11 cellular contexts compared by ENCODE assay signal in the genomic region with DNA sequence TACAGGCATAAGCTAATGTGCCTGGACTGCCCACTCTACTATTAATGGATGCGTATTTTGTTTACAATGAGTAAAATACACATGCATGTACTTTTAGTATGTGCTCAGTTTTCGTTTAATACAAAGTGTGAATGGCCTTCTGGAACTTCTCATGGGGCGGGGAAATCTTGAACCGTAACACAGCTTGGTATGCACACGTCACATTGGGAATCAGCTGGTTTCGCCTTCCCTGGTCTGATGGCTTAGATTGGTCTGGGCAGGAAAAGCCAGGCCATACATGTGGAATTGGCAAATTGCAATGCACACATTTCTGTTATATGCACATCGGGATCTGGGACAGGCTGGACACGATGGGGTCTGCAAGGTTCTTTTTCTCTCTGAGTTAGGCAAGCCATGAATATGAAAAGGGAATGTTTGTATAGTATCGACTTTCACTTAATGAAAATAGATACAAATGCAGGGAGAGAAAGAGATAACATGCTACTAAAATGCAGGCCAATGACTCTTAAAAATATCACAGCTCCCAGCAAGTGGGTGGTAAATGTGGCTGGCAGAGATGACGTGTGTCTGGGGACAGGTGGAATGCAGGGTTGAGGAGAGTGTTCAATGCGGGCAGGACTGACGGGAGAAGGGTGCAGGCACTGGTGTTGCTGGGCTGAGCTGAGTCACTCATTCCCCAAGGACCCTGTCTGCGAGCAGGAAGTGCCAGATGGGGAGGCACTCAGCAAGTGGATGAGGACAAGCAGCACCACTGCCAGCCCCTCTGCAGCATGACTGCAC.
A peak's percentile ranks its signal among the peaks of the same experiment; 100 is the strongest.
DNase-seq lines count a peak whose midpoint lies in the region; ATAC-seq and TF ChIP-seq lines count a peak whose summit lies in the region.
"Had no signal": no experiment of that assay in that cellular context is flagged by ENCODE, and none has a peak within 500 bp of the region (broad histone marks: within the 10 kb centered on the region; RNA-seq: fewer than 3 reads in every experiment).

No MANE protein-coding gene starts in this region.

- H3K27ac Mint-ChIP-seq in HFFc6: no peak overlapping the region
- H3K27ac Mint-ChIP-seq: activated CD4-positive, alpha-beta T cell treated with anti-CD3 and anti-CD28 coated beads, Interleukin-2, amount 10 ng/mL, durations not matched to agents 24 days and 14 days had no signal

- H3K9ac ChIP-seq in skeletal muscle satellite cell (ENCODE audit: low read depth, low read length): no peak overlapping the region

- H3K9me3 ChIP-seq in HEK293 (ENCODE audit: control insufficient read depth, insufficient read depth, low read depth, low read length) (no peaks in the 10 kb centered on the region), skeletal muscle satellite cell (replicated peaks; ENCODE audit: low read length) (no peaks in the 10 kb centered on the region)
- H3K9me3 ChIP-seq: adrenal gland, neutrophil had no signal

- no peak for TF ChIP-seq CTCF in HEK293 (tag by site-specific recombination; IDR thresholded peaks at IDR 0.05)
- TF ChIP-seq CTCF in foreskin keratinocyte (conservative IDR thresholded peaks at IDR 0.05): no peak
- TF ChIP-seq CTCF in HFFc6 (IDR thresholded peaks at IDR 0.05): no peak

- ATAC-seq in foreskin keratinocyte: peak; percentile 27

- POLR2A ChIA-PET in HEK293 (lab: Yijun Ruan, JAX): interaction anchor here (1.1 kb wide), 1 partner anchor 18 kb away, joined by 3 read pairs; no protein-coding TSS in a partner anchor

- no peak overlapping the region for H3K4me3 Mint-ChIP-seq in HFFc6
- H3K4me3 Mint-ChIP-seq: activated CD4-positive, alpha-beta T cell treated with anti-CD3 and anti-CD28 coated beads, Interleukin-2, amount 10 ng/mL, durations not matched to agents 24 days and 14 days had no signal

- H3K4me1 Mint-ChIP-seq in HFFc6 (ENCODE audit: low read depth): peaks cover 27% of the 10 kb centered on the region
- H3K4me1 Mint-ChIP-seq: activated CD4-positive, alpha-beta T cell treated with anti-CD3 and anti-CD28 coated beads, Interleukin-2, amount 10 ng/mL, durations not matched to agents 24 days and 14 days had no signal

- DNase-seq in NCI-H524 treated with DMSO at 0.1 percent for 48 hours (lab: John Stamatoyannopoulos, UW) (peak; percentile 95), foreskin keratinocyte (no peak), cerebellum (ENCODE audit: low spot score) (no peak), caudate nucleus (lab: John Stamatoyannopoulos, UW) (no peak), iPS-NIHi7 (ENCODE audit: extremely low spot score) (no peak), HFFc6 (no peak)
- DNase-seq: activated CD4-positive, alpha-beta T cell treated with anti-CD3 and anti-CD28 coated beads, Interleukin-2, amount 10 ng/mL, durations not matched to agents 24 days and 14 days had no signal

- peak overlapping the region; percentile 15 for H3K4me2 ChIP-seq in skeletal muscle satellite cell (ENCODE audit: low read length)

- CTCF ChIA-PET in HEK293 (lab: Yijun Ruan, JAX): no interaction called here

- H3K4me3 ChIP-seq in HEK293 (ENCODE audit: low read depth, low read length) (no peak overlapping the region), skeletal muscle satellite cell (ENCODE audit: low read length) (no peak overlapping the region)
- H3K4me3 ChIP-seq: adrenal gland had no signal

- H3K36me3 Mint-ChIP-seq in HFFc6 (ENCODE audit: low read depth): no peaks in the 10 kb centered on the region

- H3K36me3 ChIP-seq in HEK293 (ENCODE audit: control insufficient read depth in 2 of 2, insufficient read depth in 1 of 2, low read length in 2 of 2) (no peaks in the 10 kb centered on the region), skeletal muscle satellite cell (ENCODE audit: insufficient read depth, low read length) (no peaks in the 10 kb centered on the region)
- H3K36me3 ChIP-seq: adrenal gland, neutrophil had no signal

- H3K27me3 Mint-ChIP-seq in HFFc6 (ENCODE audit: insufficient read depth): peaks cover 65% of the 10 kb centered on the region
- H3K27me3 Mint-ChIP-seq: activated CD4-positive, alpha-beta T cell treated with anti-CD3 and anti-CD28 coated beads, Interleukin-2, amount 10 ng/mL, durations not matched to agents 24 days and 14 days had no signal

- no peaks in the 10 kb centered on the region for H3K9me3 Mint-ChIP-seq in HFFc6
- H3K9me3 Mint-ChIP-seq: activated CD4-positive, alpha-beta T cell treated with anti-CD3 and anti-CD28 coated beads, Interleukin-2, amount 10 ng/mL, durations not matched to agents 24 days and 14 days had no signal

- peak overlapping the region; percentile 64; the same call in 1 of the 2 replicates for H3K27ac ChIP-seq in HEK293 (ENCODE audit: extremely low read depth, low read depth, low read length)
- H3K27ac ChIP-seq in foreskin keratinocyte: no peak overlapping the region
- H3K27ac ChIP-seq in caudate nucleus (ENCODE audit: low read depth, low read length): no peak overlapping the region
- H3K27ac ChIP-seq: adrenal gland, neutrophil had no signal

- no peaks in the 10 kb centered on the region for H3K27me3 ChIP-seq in foreskin keratinocyte
- H3K27me3 ChIP-seq in skeletal muscle satellite cell (ENCODE audit: control insufficient read depth, insufficient read depth, low read length): peaks cover 63% of the 10 kb centered on the region
- H3K27me3 ChIP-seq: neutrophil had no signal

- peaks cover 17% of the 10 kb centered on the region for H3K4me1 ChIP-seq in HEK293 (ENCODE audit: control insufficient read depth, insufficient read depth, low read length)
- no peaks in the 10 kb centered on the region for H3K4me1 ChIP-seq in foreskin keratinocyte
- peaks cover 16% of the 10 kb centered on the region for H3K4me1 ChIP-seq in skeletal muscle satellite cell (ENCODE audit: control insufficient read depth, insufficient read depth, low read length)

TF ChIP-seq in HEK293, 187 proteins besides CTCF, POLR2A, EP300 and RAD21 (continues in another document):
- TF ChIP-seq ZNF184 (tag by site-specific recombination; IDR thresholded peaks at IDR 0.05) (no peak), ZNF223 (tag by site-specific recombination; IDR thresholded peaks at IDR 0.05) (peak; percentile 99), ZXDB (tag by site-specific recombination; IDR thresholded peaks at IDR 0.05) (0 out of 2 replicates have a peak, but pooled peaks have one; percentile 55), YY2 (tag by site-specific recombination; IDR thresholded peaks at IDR 0.05) (no peak), ZNF10 (tag by site-specific recombination; IDR thresholded peaks at IDR 0.05) (no peak), ZNF266 (tag by site-specific recombination; IDR thresholded peaks at IDR 0.05; ENCODE audit: low read depth) (no peak), ZNF146 (tag by site-specific recombination; IDR thresholded peaks at IDR 0.05) (no peak), SP7 (tag by site-specific recombination; IDR thresholded peaks at IDR 0.05) (peak; percentile 74)
- TF ChIP-seq, protein P1, sequence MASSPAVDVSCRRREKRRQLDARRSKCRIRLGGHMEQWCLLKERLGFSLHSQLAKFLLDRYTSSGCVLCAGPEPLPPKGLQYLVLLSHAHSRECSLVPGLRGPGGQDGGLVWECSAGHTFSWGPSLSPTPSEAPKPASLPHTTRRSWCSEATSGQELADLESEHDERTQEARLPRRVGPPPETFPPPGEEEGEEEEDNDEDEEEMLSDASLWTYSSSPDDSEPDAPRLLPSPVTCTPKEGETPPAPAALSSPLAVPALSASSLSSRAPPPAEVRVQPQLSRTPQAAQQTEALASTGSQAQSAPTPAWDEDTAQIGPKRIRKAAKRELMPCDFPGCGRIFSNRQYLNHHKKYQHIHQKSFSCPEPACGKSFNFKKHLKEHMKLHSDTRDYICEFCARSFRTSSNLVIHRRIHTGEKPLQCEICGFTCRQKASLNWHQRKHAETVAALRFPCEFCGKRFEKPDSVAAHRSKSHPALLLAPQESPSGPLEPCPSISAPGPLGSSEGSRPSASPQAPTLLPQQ (tag by site-specific recombination; IDR thresholded peaks at IDR 0.05): no peak
- TF ChIP-seq, protein P2, sequence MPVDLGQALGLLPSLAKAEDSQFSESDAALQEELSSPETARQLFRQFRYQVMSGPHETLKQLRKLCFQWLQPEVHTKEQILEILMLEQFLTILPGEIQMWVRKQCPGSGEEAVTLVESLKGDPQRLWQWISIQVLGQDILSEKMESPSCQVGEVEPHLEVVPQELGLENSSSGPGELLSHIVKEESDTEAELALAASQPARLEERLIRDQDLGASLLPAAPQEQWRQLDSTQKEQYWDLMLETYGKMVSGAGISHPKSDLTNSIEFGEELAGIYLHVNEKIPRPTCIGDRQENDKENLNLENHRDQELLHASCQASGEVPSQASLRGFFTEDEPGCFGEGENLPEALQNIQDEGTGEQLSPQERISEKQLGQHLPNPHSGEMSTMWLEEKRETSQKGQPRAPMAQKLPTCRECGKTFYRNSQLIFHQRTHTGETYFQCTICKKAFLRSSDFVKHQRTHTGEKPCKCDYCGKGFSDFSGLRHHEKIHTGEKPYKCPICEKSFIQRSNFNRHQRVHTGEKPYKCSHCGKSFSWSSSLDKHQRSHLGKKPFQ (tag by site-specific recombination; IDR thresholded peaks at IDR 0.05): no peak
- TF ChIP-seq, protein P3, sequence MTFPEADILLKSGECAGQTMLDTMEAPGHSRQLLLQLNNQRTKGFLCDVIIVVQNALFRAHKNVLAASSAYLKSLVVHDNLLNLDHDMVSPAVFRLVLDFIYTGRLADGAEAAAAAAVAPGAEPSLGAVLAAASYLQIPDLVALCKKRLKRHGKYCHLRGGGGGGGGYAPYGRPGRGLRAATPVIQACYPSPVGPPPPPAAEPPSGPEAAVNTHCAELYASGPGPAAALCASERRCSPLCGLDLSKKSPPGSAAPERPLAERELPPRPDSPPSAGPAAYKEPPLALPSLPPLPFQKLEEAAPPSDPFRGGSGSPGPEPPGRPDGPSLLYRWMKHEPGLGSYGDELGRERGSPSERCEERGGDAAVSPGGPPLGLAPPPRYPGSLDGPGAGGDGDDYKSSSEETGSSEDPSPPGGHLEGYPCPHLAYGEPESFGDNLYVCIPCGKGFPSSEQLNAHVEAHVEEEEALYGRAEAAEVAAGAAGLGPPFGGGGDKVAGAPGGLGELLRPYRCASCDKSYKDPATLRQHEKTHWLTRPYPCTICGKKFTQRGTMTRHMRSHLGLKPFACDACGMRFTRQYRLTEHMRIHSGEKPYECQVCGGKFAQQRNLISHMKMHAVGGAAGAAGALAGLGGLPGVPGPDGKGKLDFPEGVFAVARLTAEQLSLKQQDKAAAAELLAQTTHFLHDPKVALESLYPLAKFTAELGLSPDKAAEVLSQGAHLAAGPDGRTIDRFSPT (tag by site-specific recombination; IDR thresholded peaks at IDR 0.05): peak; percentile 85
